Comparison of ENCODE assay signal across 31 cellular contexts in the genomic region with DNA sequence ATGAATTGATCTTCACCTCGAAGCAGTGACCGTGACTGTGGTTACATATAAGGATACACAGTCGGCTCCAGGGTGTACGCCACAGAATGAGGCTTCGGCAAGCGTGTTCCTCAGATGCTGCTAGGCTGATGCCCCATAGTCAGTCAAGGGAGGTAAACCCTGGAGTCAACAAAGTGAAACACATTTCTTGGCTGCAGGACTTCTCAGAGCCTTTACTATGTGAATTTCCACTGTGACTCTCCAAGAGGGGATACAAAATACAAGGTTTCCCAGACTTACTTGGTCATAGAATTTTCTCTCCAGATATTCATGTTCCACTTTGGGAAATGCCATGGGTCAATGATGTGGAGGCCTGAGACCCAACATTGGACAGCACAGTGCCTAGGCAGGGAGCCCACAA.
"Had no signal": no experiment of that assay in that cellular context is flagged by ENCODE, and none has a peak within 500 bp of the region (broad histone marks: within the 10 kb centered on the region; RNA-seq: fewer than 3 reads in every experiment).

No MANE protein-coding gene starts in this region.

- H3K4me3 ChIP-seq: ascending aorta, cardiac muscle cell had no signal

- H3K27me3 ChIP-seq: ascending aorta, cardiac muscle cell had no signal

- FAIRE-seq: bronchial epithelial cell, TTC549 had no signal

- H3K36me3 ChIP-seq: ascending aorta, cardiac muscle cell had no signal

- H3K27ac ChIP-seq: ascending aorta, cardiac muscle cell, VCaP had no signal

- ATAC-seq: activated CD8-positive, alpha-beta T cell treated with anti-CD3 and anti-CD28 coated beads for 36 hours; activated naive CD4-positive, alpha-beta T cell treated with anti-CD3 and anti-CD28 coated beads, Interleukin-2, amount 50 U/mL, for 72 hours; activated T-cell treated with anti-CD3 and anti-CD28 coated beads, Interleukin-2, amount 50 U/mL, for 4 hours; activated T-cell treated with anti-CD3 and anti-CD28 coated beads, Interleukin-2, amount 50 U/mL, for 72 hours; activated T-helper 17 cell treated with anti-CD3 and anti-CD28 coated beads, Interleukin-2, amount 50 U/mL, for 72 hours had no signal

- DNase-seq: activated B cell treated with CpG ODN at 0.5 μM for 24 hours; activated CD4-positive, alpha-beta memory T cell treated with anti-CD3 and anti-CD28 coated beads for 36 hours; activated CD4-positive, alpha-beta T cell treated with anti-CD3 and anti-CD28 coated beads for 4 hours; activated CD4-positive, alpha-beta T cell treated with anti-CD3 and anti-CD28 coated beads, Interleukin-2, amount 10 ng/mL, durations not matched to agents 24 days and 14 days; activated CD4-positive, alpha-beta T cell treated with anti-CD3 and anti-CD28 coated beads, Interleukin-2, amount 50 U/mL, for 1 hour; activated CD4-positive, alpha-beta T cell treated with anti-CD3 and anti-CD28 coated beads, Interleukin-2, amount 50 U/mL, for 4 hours; activated CD4-positive, CD25-positive, alpha-beta regulatory T cell treated with anti-CD3 and anti-CD28 coated beads, Interleukin-2, amount 50 U/mL, for 72 hours; activated CD8-positive, alpha-beta memory T cell treated with anti-CD3 and anti-CD28 coated beads, Interleukin-2, amount 50 U/mL, for 4 hours; activated CD8-positive, alpha-beta T cell treated with anti-CD3 and anti-CD28 coated beads for 36 hours; activated effector memory CD4-positive, alpha-beta T cell treated with anti-CD3 and anti-CD28 coated beads, Interleukin-2, amount 50 U/mL, for 16 hours; activated gamma-delta T cell treated with Interleukin-2 at 50 U/mL for 16 hours; activated naive CD4-positive, alpha-beta T cell; activated naive CD4-positive, alpha-beta T cell treated with anti-CD3 and anti-CD28 coated beads for 36 hours; activated naive CD8-positive, alpha-beta T cell treated with anti-CD3 and anti-CD28 coated beads for 36 hours; activated T-cell treated with anti-CD3 and anti-CD28 coated beads for 4 hours; activated T-cell treated with anti-CD3 and anti-CD28 coated beads, Interleukin-2, amount 50 U/mL, for 1 hour; activated T-cell treated with anti-CD3 and anti-CD28 coated beads, Interleukin-2, amount 50 U/mL, for 4 hours; activated T-cell treated with anti-CD3 and anti-CD28 coated beads, Interleukin-2, amount 50 U/mL, for 72 hours; amygdala; anterior cingulate cortex; caudate nucleus; T-helper 1 cell; T-helper 2 cell; T-helper 9 cell had no signal

- H3K9me3 ChIP-seq: ascending aorta had no signal
